ENCODE assay signal across 8 cellular contexts in genomic region chr2:85354286-85355072, GRCh38. TPM values are rescaled to one million over a fixed set of nuclear protein-coding genes. Genes with fewer than 3 reads are reported as not detected.
A peak's percentile ranks its signal among the peaks of the same experiment; 100 is the strongest.
DNase-seq lines count a peak whose midpoint lies in the region; ATAC-seq lines count a peak whose summit lies in the region.

Gene ELMOD3, plus strand, starts transcription at chr2:85354769. Its CDS starts 2,430 bp downstream, at chr2:85357199.
Gene RETSAT, minus strand, starts transcription at chr2:85354528. Its CDS starts 21 bp downstream, at chr2:85354507.

- H3K9ac ChIP-seq in NT2/D1 (ENCODE audit: insufficient read length, low read depth): peak within 1 kb of the TSS; percentile 97
- peak within 1 kb of the TSS; percentile 98 for H3K9ac ChIP-seq in endocrine pancreas (ENCODE audit: control insufficient read depth, insufficient read depth, low read length)
- H3K9ac ChIP-seq in mesenchymal stem cell (ENCODE audit: low read length): peak within 1 kb of the TSS; percentile 98

- H2AK5ac ChIP-seq in mesenchymal stem cell (ENCODE audit: low read length, severe bottlenecking): no peak within 1 kb of the TSS

- DNase-seq in COR-L47 (lab: John Stamatoyannopoulos, UW) (peak; percentile 98), HUDEP-2 (lab: John Stamatoyannopoulos, UW; ENCODE audit: unreplicated experiment in 76 of 76) (peak; percentile 18 to 99 (median 96)), NT2/D1 (ENCODE audit: low read depth, low spot score) (peak; percentile 99), mesenchymal stem cell (peak; percentile 100)
- DNase-seq in activated CD8-positive, alpha-beta memory T cell treated with anti-CD3 and anti-CD28 coated beads, Interleukin-2, amount 10 ng/mL, durations not matched to agents 7 days and 5 days: peak; percentile 99
- DNase-seq in stimulated activated CD8-positive, alpha-beta memory T cell treated with anti-CD3 and anti-CD28 coated beads, Interleukin-12 subunit alpha, Interleukin-12 subunit beta, amount 100 ng/mL, for 4 hours (ENCODE audit: low read depth): peak; percentile 89

- WGBS in mesenchymal stem cell: 2% methylated on average over 42 of the region's 42 CpGs

- no peaks in the 10 kb centered on the region for H3K27me3 Mint-ChIP-seq in activated CD8-positive, alpha-beta memory T cell treated with anti-CD3 and anti-CD28 coated beads, Interleukin-2, amount 10 ng/mL, durations not matched to agents 7 days and 5 days

- peaks cover 33% of the 10 kb centered on the region for H3K36me3 Mint-ChIP-seq in activated CD8-positive, alpha-beta memory T cell treated with anti-CD3 and anti-CD28 coated beads, Interleukin-2, amount 10 ng/mL, durations not matched to agents 7 days and 5 days

- H3K4me3 ChIP-seq in NT2/D1 (ENCODE audit: insufficient read length, low read depth) (peak within 1 kb of the TSS; percentile 94), endocrine pancreas (ENCODE audit: control insufficient read depth, insufficient read depth, low read length) (peak within 1 kb of the TSS; percentile 87), mesenchymal stem cell (ENCODE audit: insufficient read depth in 1 of 2, low read depth in 1 of 2, low read length in 2 of 2) (peak within 1 kb of the TSS; percentile 87 to 98)

- H4K91ac ChIP-seq in mesenchymal stem cell (ENCODE audit: low read length): peak within 1 kb of the TSS; percentile 19

- no peaks in the 10 kb centered on the region for H3K27me3 ChIP-seq in NT2/D1 (ENCODE audit: insufficient read depth, insufficient read length)
- H3K27me3 ChIP-seq in endocrine pancreas (ENCODE audit: control insufficient read depth, insufficient read depth, low read length): no peaks in the 10 kb centered on the region
- H3K27me3 ChIP-seq in mesenchymal stem cell (ENCODE audit: control insufficient read depth in 1 of 2, insufficient read depth in 1 of 2, low read length in 2 of 2): no peaks in the 10 kb centered on the region

- CTCF ChIA-PET in activated CD8-positive, alpha-beta memory T cell treated with anti-CD3 and anti-CD28 coated beads, Interleukin-2, amount 10 ng/mL, durations not matched to agents 7 days and 5 days (lab: Charles Lee): interaction anchor here (0.7 to 2.7 kb wide), 6 partner anchors 9 to 198 kb away, joined by 3 to 11 read pairs (median 3); partner anchors contain the start of gene TGOLN2

- peak within 1 kb of the TSS; percentile 93 for H3K27ac Mint-ChIP-seq in activated CD8-positive, alpha-beta memory T cell treated with anti-CD3 and anti-CD28 coated beads, Interleukin-2, amount 10 ng/mL, durations not matched to agents 7 days and 5 days

- peaks cover 44% of the 10 kb centered on the region for H3K4me1 Mint-ChIP-seq in activated CD8-positive, alpha-beta memory T cell treated with anti-CD3 and anti-CD28 coated beads, Interleukin-2, amount 10 ng/mL, durations not matched to agents 7 days and 5 days

- no peak within 1 kb of the TSS for H3K23ac ChIP-seq in mesenchymal stem cell (ENCODE audit: low read length in 2 of 2)

- H3K4me2 ChIP-seq in mesenchymal stem cell (ENCODE audit: low read length, poor library complexity, severe bottlenecking): peak within 1 kb of the TSS; percentile 82

- peak; percentile 97 for ATAC-seq in GM21381 (IDR thresholded peaks at IDR 0.05; ENCODE audit: unreplicated experiment)
- peak; percentile 99 for ATAC-seq in activated CD8-positive, alpha-beta memory T cell treated with anti-CD3 and anti-CD28 coated beads, Interleukin-2, amount 10 ng/mL, durations not matched to agents 7 days and 5 days

- H3K36me3 ChIP-seq in NT2/D1 (ENCODE audit: insufficient read depth, insufficient read length, low read length) (peaks cover 44% of the 10 kb centered on the region), endocrine pancreas (ENCODE audit: control insufficient read depth, insufficient read depth, low read length) (no peaks in the 10 kb centered on the region), mesenchymal stem cell (ENCODE audit: control insufficient read depth in 1 of 2, insufficient read depth in 2 of 2, low read depth in 1 of 2, low read length in 2 of 2) (peaks cover 19 to 53% of the 10 kb centered on the region in 2 experiments)

- peak within 1 kb of the TSS in 1 of 2 experiments; percentile 71 for H3K4ac ChIP-seq in mesenchymal stem cell (ENCODE audit: low read depth in 1 of 2, low read length in 2 of 2)

- H3K18ac ChIP-seq in mesenchymal stem cell (ENCODE audit: low read depth in 1 of 2, low read length in 2 of 2): peak within 1 kb of the TSS; percentile 67 to 86

- no peak within 1 kb of the TSS for H2BK120ac ChIP-seq in mesenchymal stem cell (ENCODE audit: low read depth, low read length)

- peak within 1 kb of the TSS; percentile 87 for H2AFZ ChIP-seq in mesenchymal stem cell (ENCODE audit: low read depth, low read length)

- H2BK15ac ChIP-seq in mesenchymal stem cell (ENCODE audit: low read depth, poor library complexity, severe bottlenecking): no peak within 1 kb of the TSS

- H3K9me3 Mint-ChIP-seq in activated CD8-positive, alpha-beta memory T cell treated with anti-CD3 and anti-CD28 coated beads, Interleukin-2, amount 10 ng/mL, durations not matched to agents 7 days and 5 days (ENCODE audit: low read depth): no peaks in the 10 kb centered on the region

- peak within 1 kb of the TSS in 1 of 2 experiments; percentile 79 for H3K14ac ChIP-seq in mesenchymal stem cell (ENCODE audit: low read length in 2 of 2)

- peak within 1 kb of the TSS; percentile 66 for H4K8ac ChIP-seq in mesenchymal stem cell (ENCODE audit: low read length)

- peak within 1 kb of the TSS; percentile 97 for H3K4me3 Mint-ChIP-seq in activated CD8-positive, alpha-beta memory T cell treated with anti-CD3 and anti-CD28 coated beads, Interleukin-2, amount 10 ng/mL, durations not matched to agents 7 days and 5 days

- H3K79me1 ChIP-seq in mesenchymal stem cell (replicated peaks; ENCODE audit: low read length, poor library complexity, severe bottlenecking): peaks cover 33% of the 10 kb centered on the region

- H3K9me3 ChIP-seq in NT2/D1 (ENCODE audit: insufficient read depth, low read length) (no peaks in the 10 kb centered on the region), endocrine pancreas (ENCODE audit: control insufficient read depth, low read length) (no peaks in the 10 kb centered on the region), mesenchymal stem cell (ENCODE audit: control insufficient read depth, low read length) (no peaks in the 10 kb centered on the region)

- H3K27ac ChIP-seq in mesenchymal stem cell (ENCODE audit: low read length, poor library complexity, severe bottlenecking): peak within 1 kb of the TSS; percentile 50

- H2BK12ac ChIP-seq in mesenchymal stem cell (ENCODE audit: low read length in 2 of 2): no peak within 1 kb of the TSS

- no peak within 1 kb of the TSS for H2BK5ac ChIP-seq in mesenchymal stem cell (ENCODE audit: low read depth, low read length, poor library complexity, severe bottlenecking)

- H3K4me1 ChIP-seq in NT2/D1 (ENCODE audit: insufficient read depth, insufficient read length): no peaks in the 10 kb centered on the region
- no peaks in the 10 kb centered on the region for H3K4me1 ChIP-seq in endocrine pancreas (ENCODE audit: control insufficient read depth, insufficient read depth, low read length)
- peaks cover 11% of the 10 kb centered on the region for H3K4me1 ChIP-seq in mesenchymal stem cell (ENCODE audit: control insufficient read depth, insufficient read depth, low read depth, low read length)

RNA-seq across cellular contexts. Expression of gene ELMOD3, which starts in this region (rescaled TPM):
- 10 to 100 TPM; 21.7 to 27.7 TPM for total RNA-seq in activated CD8-positive, alpha-beta memory T cell treated with anti-CD3 and anti-CD28 coated beads, Interleukin-2, amount 10 ng/mL, durations not matched to agents 7 days and 5 days
- 7.1 TPM for polyA plus RNA-seq in mesenchymal stem cell (2013, experiment 1 of 2)
- 7.6 TPM for polyA plus RNA-seq in mesenchymal stem cell (2013, experiment 2 of 2)

RNA-seq across cellular contexts. Expression of gene RETSAT, which starts in this region (rescaled TPM):
- total RNA-seq in activated CD8-positive, alpha-beta memory T cell treated with anti-CD3 and anti-CD28 coated beads, Interleukin-2, amount 10 ng/mL, durations not matched to agents 7 days and 5 days: 10 to 100 TPM; 28.2 to 35.5 TPM
- polyA plus RNA-seq in mesenchymal stem cell (2013, experiment 1 of 2): 33.6 TPM
- 34.3 TPM for polyA plus RNA-seq in mesenchymal stem cell (2013, experiment 2 of 2)

Comparison
In these comparisons a context has a peak if more than half of its experiments do, and no peak if none do; other contexts are left out.
1. Peak in every context shown above with its lines: DNase-seq, ATAC-seq, H3K4me3 ChIP-seq and H3K27ac ChIP-seq.